ENCODE assay signal across 25 cellular contexts in genomic region chr2:170292415-170292814, GRCh38.
"Had no signal": no experiment of that assay in that cellular context is flagged by ENCODE, and none has a peak within 500 bp of the region (broad histone marks: within the 10 kb centered on the region; RNA-seq: fewer than 3 reads in every experiment).

No MANE protein-coding gene starts in this region.

- H3K4me3 Mint-ChIP-seq: dendritic cell treated with granulocyte-macrophage colony-stimulating factor and Interleukin-4, amounts not matched to agents 40 ng/mL and 50 ng/mL, for 4 days; effector memory CD8-positive, alpha-beta T cell; memory B cell; naive B cell; nephron progenitor cell; stimulated activated memory B cell treated with anti-CD40 and anti-IgM and Interleukin-4, amounts not matched to agents 10 μg/mL and 1 μg/mL and 100 μg/mL, for 72 hours; stimulated activated naive CD8-positive, alpha-beta T cell treated with anti-CD3 and anti-CD28 coated beads, Interleukin-15, Interleukin-2, amounts not matched to agents 100 ng/mL and 50 ng/mL, for 24 hours had no signal

- H3K36me3 ChIP-seq: left ventricle myocardium inferior, lower lobe of right lung, neutrophil, spleen, tibial artery, upper lobe of left lung, uterus had no signal

- H3K4me1 Mint-ChIP-seq: memory B cell; naive B cell; nephron progenitor cell; stimulated activated memory B cell treated with anti-CD40 and anti-IgM and Interleukin-4, amounts not matched to agents 10 μg/mL and 1 μg/mL and 100 μg/mL, for 72 hours had no signal

- H3K27me3 Mint-ChIP-seq: dendritic cell treated with granulocyte-macrophage colony-stimulating factor and Interleukin-4, amounts not matched to agents 40 ng/mL and 50 ng/mL, for 4 days had no signal

- DNase-seq: effector memory CD8-positive, alpha-beta T cell; erythroblast; foreskin keratinocyte; kidney; left cardiac atrium; left ventricle myocardium inferior; lower lobe of right lung; midbrain; naive B cell; nephron progenitor cell; psoas muscle; retina; spleen; stimulated activated CD4-positive, alpha-beta T cell treated with anti-CD3 and anti-CD28 coated beads, Interleukin-15, amount 100 ng/mL, for 24 hours; stimulated activated CD4-positive, alpha-beta T cell treated with anti-CD3 and anti-CD28 coated beads, Interleukin-1b, Interleukin-23, amount 100 ng/mL, for 48 hours; stimulated activated CD4-positive, alpha-beta T cell treated with anti-CD3 and anti-CD28 coated beads, Interleukin-4, amount 100 ng/mL, for 24 hours; tibial artery; upper lobe of left lung; uterus had no signal

- H3K4me1 ChIP-seq: foreskin keratinocyte, left ventricle myocardium inferior, lower lobe of right lung, psoas muscle, spleen, tibial artery, upper lobe of left lung, uterus had no signal

- H3K4me3 ChIP-seq: left ventricle myocardium inferior, lower lobe of right lung, psoas muscle, spleen, tibial artery, upper lobe of left lung, uterus had no signal

- ATAC-seq: effector memory CD8-positive, alpha-beta T cell; foreskin keratinocyte; left cardiac atrium; lower lobe of right lung; psoas muscle; sciatic nerve; stimulated activated memory B cell treated with anti-CD40 and anti-IgM and Interleukin-4, amounts not matched to agents 10 μg/mL and 1 μg/mL and 100 μg/mL, for 72 hours had no signal

- H3K27me3 ChIP-seq: neutrophil, tibial artery, upper lobe of left lung, uterus had no signal

- H3K9me3 ChIP-seq: lower lobe of right lung, neutrophil, psoas muscle, uterus had no signal

- H3K27ac Mint-ChIP-seq: dendritic cell treated with granulocyte-macrophage colony-stimulating factor and Interleukin-4, amounts not matched to agents 40 ng/mL and 50 ng/mL, for 4 days; effector memory CD8-positive, alpha-beta T cell; memory B cell; naive B cell; nephron progenitor cell; stimulated activated memory B cell treated with anti-CD40 and anti-IgM and Interleukin-4, amounts not matched to agents 10 μg/mL and 1 μg/mL and 100 μg/mL, for 72 hours; stimulated activated naive CD8-positive, alpha-beta T cell treated with anti-CD3 and anti-CD28 coated beads, Interleukin-15, Interleukin-2, amounts not matched to agents 100 ng/mL and 50 ng/mL, for 24 hours had no signal

- H3K27ac ChIP-seq: foreskin keratinocyte, left ventricle myocardium inferior, lower lobe of right lung, neutrophil, psoas muscle, spleen, tibial artery, upper lobe of left lung, uterus had no signal
